27 cellular contexts compared by ENCODE assay signal in genomic region chr22:29351042-29351441, GRCh38. TPM values are rescaled to one million over a fixed set of nuclear protein-coding genes. Genes with fewer than 3 reads are reported as not detected.
"Had no signal": no experiment of that assay in that cellular context is flagged by ENCODE, and none has a peak within 500 bp of the region (broad histone marks: within the 10 kb centered on the region; RNA-seq: fewer than 3 reads in every experiment).

No MANE protein-coding gene starts in this region.

- H3K27ac Mint-ChIP-seq: activated CD8-positive, alpha-beta T cell treated with anti-CD3 and anti-CD28 coated beads, Interleukin-2, amount 10 ng/mL, durations not matched to agents 7 days and 5 days; activated naive CD4-positive, alpha-beta T cell treated with anti-CD3 and anti-CD28 coated beads, Interleukin-2, amount 50 U/mL, for 72 hours; activated naive CD8-positive, alpha-beta T cell treated with anti-CD3 and anti-CD28 coated beads, Interleukin-2, amount 50 U/mL, for 24 hours; T-helper 17 cell; WTC11 had no signal

- H3K9me3 Mint-ChIP-seq: activated naive CD4-positive, alpha-beta T cell treated with anti-CD3 and anti-CD28 coated beads, Interleukin-2, amount 50 U/mL, for 72 hours; activated naive CD8-positive, alpha-beta T cell treated with anti-CD3 and anti-CD28 coated beads, Interleukin-2, amount 50 U/mL, for 24 hours; WTC11 had no signal

- H3K27me3 Mint-ChIP-seq: activated naive CD8-positive, alpha-beta T cell treated with anti-CD3 and anti-CD28 coated beads, Interleukin-2, amount 50 U/mL, for 24 hours; T-helper 17 cell had no signal

- H3K4me3 Mint-ChIP-seq: activated CD8-positive, alpha-beta T cell treated with anti-CD3 and anti-CD28 coated beads, Interleukin-2, amount 10 ng/mL, durations not matched to agents 7 days and 5 days; activated naive CD8-positive, alpha-beta T cell treated with anti-CD3 and anti-CD28 coated beads, Interleukin-2, amount 50 U/mL, for 24 hours; T-helper 17 cell; WTC11 had no signal

- DNase-seq: activated CD4-positive, alpha-beta T cell treated with anti-CD3 and anti-CD28 coated beads for 48 hours; activated CD4-positive, alpha-beta T cell treated with anti-CD3 and anti-CD28 coated beads, Interleukin-2, amount 50 U/mL, for 4 hours; activated CD4-positive, CD25-positive, alpha-beta regulatory T cell treated with anti-CD3 and anti-CD28 coated beads, Interleukin-2, amount 50 U/mL, for 72 hours; activated CD8-positive, alpha-beta memory T cell treated with anti-CD3 and anti-CD28 coated beads, Interleukin-2, amount 50 U/mL, for 48 hours; activated CD8-positive, alpha-beta T cell treated with anti-CD3 and anti-CD28 coated beads, Interleukin-2, amount 10 ng/mL, durations not matched to agents 7 days and 5 days; activated effector memory CD4-positive, alpha-beta T cell treated with Interleukin-2 at 50 U/mL for 16 hours; activated naive CD4-positive, alpha-beta T cell; activated naive CD8-positive, alpha-beta T cell treated with anti-CD3 and anti-CD28 coated beads, Interleukin-2, amount 50 U/mL, for 24 hours; activated T-cell treated with anti-CD3 and anti-CD28 coated beads, Interleukin-2, amount 50 U/mL, for 1 hour; amniotic stem cell; brain microvascular endothelial cell; Kasumi-1; KBM-7; NCI-H1105 treated with DMSO at 0.1 percent for 48 hours; NCI-H1436 treated with DMSO at 0.1 percent for 48 hours; NCI-H187; NCI-H2081; NCI-H446; NCI-H524; SHP77; T-helper 17 cell; T-helper 9 cell had no signal

- H3K27ac ChIP-seq: brain microvascular endothelial cell had no signal

- FAIRE-seq: astrocyte, RCC 7860 had no signal

- ATAC-seq: activated CD8-positive, alpha-beta T cell treated with anti-CD3 and anti-CD28 coated beads, Interleukin-2, amount 10 ng/mL, durations not matched to agents 7 days and 5 days; activated naive CD4-positive, alpha-beta T cell treated with anti-CD3 and anti-CD28 coated beads, Interleukin-2, amount 50 U/mL, for 72 hours; activated naive CD8-positive, alpha-beta T cell treated with anti-CD3 and anti-CD28 coated beads, Interleukin-2, amount 50 U/mL, for 24 hours; T-helper 17 cell; WTC11 had no signal

- H3K27me3 ChIP-seq: brain microvascular endothelial cell had no signal

- H3K4me1 Mint-ChIP-seq: activated naive CD8-positive, alpha-beta T cell treated with anti-CD3 and anti-CD28 coated beads, Interleukin-2, amount 50 U/mL, for 24 hours; T-helper 17 cell; WTC11 had no signal

RNA-seq across cellular contexts. Expression of gene RASL10A, which starts 35.5 kb away (rescaled TPM):
- total RNA-seq: SK-MEL-5 had no signal
